22 cellular contexts compared by ENCODE assay signal in the genomic region with DNA sequence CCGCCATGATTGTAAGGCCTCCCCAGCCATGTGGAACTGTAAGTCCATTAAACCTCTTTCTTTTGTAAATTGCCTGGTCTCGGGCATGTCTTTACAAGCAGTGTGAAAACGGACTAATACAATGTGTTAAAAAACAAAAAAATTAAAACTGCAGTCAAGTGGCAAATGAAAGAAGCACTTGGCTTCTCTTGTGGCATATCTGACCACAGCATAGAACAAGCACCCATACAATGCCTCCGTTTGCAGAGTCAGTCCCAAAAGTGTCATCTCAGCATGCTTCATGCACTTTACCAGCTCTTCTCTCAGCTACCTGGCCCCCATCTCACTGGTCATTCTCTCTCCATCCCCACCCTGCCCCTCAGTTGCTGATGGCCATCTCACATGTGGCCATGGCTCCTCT. TPM values are rescaled to one million over a fixed set of nuclear protein-coding genes. Genes with fewer than 3 reads are reported as not detected.
"Had no signal": no experiment of that assay in that cellular context is flagged by ENCODE, and none has a peak within 500 bp of the region (broad histone marks: within the 10 kb centered on the region; RNA-seq: fewer than 3 reads in every experiment).

No MANE protein-coding gene starts in this region.

- H3K4me3 Mint-ChIP-seq: activated B cell treated with CpG ODN at 0.5 μM for 24 hours; activated CD4-positive, alpha-beta T cell treated with anti-CD3 and anti-CD28 coated beads, Interleukin-2, amount 10 ng/mL, durations not matched to agents 24 days and 14 days; activated CD8-positive, alpha-beta memory T cell treated with anti-CD3 and anti-CD28 coated beads, Interleukin-2, amount 10 ng/mL, durations not matched to agents 7 days and 5 days; activated naive CD8-positive, alpha-beta T cell; activated T-cell treated with anti-CD3 and anti-CD28 coated beads, Interleukin-2, amount 50 U/mL, for 24 hours; activated T-helper 1 cell treated with anti-CD3 and anti-CD28 coated beads, Interleukin-12 subunit alpha, Interleukin-12 subunit beta, Interleukin-2, Interleukin-4 antibody, amounts not matched to agents 30 ng/mL and 10 ng/mL and 1 ng/mL, durations not matched to agents 14 hours and 24 hours and 36 hours; T-helper 1 cell treated with Interleukin-12 subunit alpha and Interleukin-12 subunit beta and Interleukin-4 antibody, amounts not matched to agents 30 μg/mL and 1 μg/mL, for 36 hours had no signal

- H3K27ac Mint-ChIP-seq: activated B cell treated with CpG ODN at 0.5 μM for 24 hours; activated CD4-positive, alpha-beta T cell treated with anti-CD3 and anti-CD28 coated beads, Interleukin-2, amount 10 ng/mL, durations not matched to agents 24 days and 14 days; activated CD8-positive, alpha-beta memory T cell treated with anti-CD3 and anti-CD28 coated beads, Interleukin-2, amount 10 ng/mL, durations not matched to agents 7 days and 5 days; activated naive CD8-positive, alpha-beta T cell; activated T-cell treated with anti-CD3 and anti-CD28 coated beads, Interleukin-2, amount 50 U/mL, for 24 hours; activated T-helper 1 cell treated with anti-CD3 and anti-CD28 coated beads, Interleukin-12 subunit alpha, Interleukin-12 subunit beta, Interleukin-2, Interleukin-4 antibody, amounts not matched to agents 30 ng/mL and 10 ng/mL and 1 ng/mL, durations not matched to agents 14 hours and 24 hours and 36 hours; T-helper 1 cell treated with Interleukin-12 subunit alpha and Interleukin-12 subunit beta and Interleukin-4 antibody, amounts not matched to agents 30 μg/mL and 1 μg/mL, for 36 hours had no signal

- H3K27me3 ChIP-seq: brain microvascular endothelial cell had no signal

- H3K27me3 Mint-ChIP-seq: activated B cell treated with CpG ODN at 0.5 μM for 24 hours; activated CD4-positive, alpha-beta T cell treated with anti-CD3 and anti-CD28 coated beads, Interleukin-2, amount 10 ng/mL, durations not matched to agents 24 days and 14 days; activated CD8-positive, alpha-beta memory T cell treated with anti-CD3 and anti-CD28 coated beads, Interleukin-2, amount 10 ng/mL, durations not matched to agents 7 days and 5 days; activated naive CD8-positive, alpha-beta T cell; activated T-cell treated with anti-CD3 and anti-CD28 coated beads, Interleukin-2, amount 50 U/mL, for 24 hours had no signal

- H3K36me3 ChIP-seq: brain microvascular endothelial cell had no signal

- ATAC-seq: activated CD8-positive, alpha-beta memory T cell treated with anti-CD3 and anti-CD28 coated beads, Interleukin-2, amount 10 ng/mL, durations not matched to agents 7 days and 5 days; PC-3 had no signal

- H3K27ac ChIP-seq: brain microvascular endothelial cell had no signal

- DNase-seq: activated B cell treated with CpG ODN at 0.5 μM for 24 hours; activated CD4-positive, alpha-beta T cell treated with anti-CD3 and anti-CD28 coated beads for 1 hour; activated CD4-positive, alpha-beta T cell treated with anti-CD3 and anti-CD28 coated beads, Interleukin-2, amount 10 ng/mL, durations not matched to agents 24 days and 14 days; activated CD4-positive, alpha-beta T cell treated with anti-CD3 and anti-CD28 coated beads, Interleukin-2, amount 50 U/mL, for 48 hours; activated CD8-positive, alpha-beta memory T cell treated with anti-CD3 and anti-CD28 coated beads, Interleukin-2, amount 10 ng/mL, durations not matched to agents 7 days and 5 days; activated effector memory CD4-positive, alpha-beta T cell treated with Interleukin-2 at 50 U/mL for 16 hours; activated naive CD4-positive, alpha-beta T cell; activated T-cell treated with anti-CD3 and anti-CD28 coated beads, Interleukin-2, amount 50 U/mL, for 24 hours; brain microvascular endothelial cell; Karpas-422; MM.1S; NCI-H1105; NCI-H1436; NCI-H1694 treated with DMSO at 0.1 percent for 48 hours; NCI-H2029 treated with DMSO at 0.1 percent for 48 hours; NCI-H510A treated with DMSO at 0.1 percent for 48 hours; NCI-H69; PC-3; SHP77 treated with DMSO at 0.1 percent for 48 hours had no signal

- H3K9me3 Mint-ChIP-seq: activated B cell treated with CpG ODN at 0.5 μM for 24 hours; activated CD4-positive, alpha-beta T cell treated with anti-CD3 and anti-CD28 coated beads, Interleukin-2, amount 10 ng/mL, durations not matched to agents 24 days and 14 days; activated T-cell treated with anti-CD3 and anti-CD28 coated beads, Interleukin-2, amount 50 U/mL, for 24 hours; activated T-helper 1 cell treated with anti-CD3 and anti-CD28 coated beads, Interleukin-12 subunit alpha, Interleukin-12 subunit beta, Interleukin-2, Interleukin-4 antibody, amounts not matched to agents 30 ng/mL and 10 ng/mL and 1 ng/mL, durations not matched to agents 14 hours and 24 hours and 36 hours; T-helper 1 cell treated with Interleukin-12 subunit alpha and Interleukin-12 subunit beta and Interleukin-4 antibody, amounts not matched to agents 30 μg/mL and 1 μg/mL, for 36 hours had no signal

- H3K36me3 Mint-ChIP-seq: activated CD8-positive, alpha-beta memory T cell treated with anti-CD3 and anti-CD28 coated beads, Interleukin-2, amount 10 ng/mL, durations not matched to agents 7 days and 5 days; activated naive CD8-positive, alpha-beta T cell had no signal

- H3K4me1 Mint-ChIP-seq: activated CD4-positive, alpha-beta T cell treated with anti-CD3 and anti-CD28 coated beads, Interleukin-2, amount 10 ng/mL, durations not matched to agents 24 days and 14 days; activated CD8-positive, alpha-beta memory T cell treated with anti-CD3 and anti-CD28 coated beads, Interleukin-2, amount 10 ng/mL, durations not matched to agents 7 days and 5 days had no signal

RNA-seq across cellular contexts. Expression of a gene that starts 51.1 kb away (rescaled TPM):
- total RNA-seq: PC-3 had no signal
